In genomic region chr2:224151680-224152310, GRCh38 we compare ENCODE assay signal across 1 cellular context.
TF ChIP-seq lines count a peak whose summit lies in the region.

No MANE protein-coding gene starts in this region.

TF ChIP-seq in HepG2, 621 proteins besides CTCF, POLR2A, EP300 and RAD21 (continued from another document):
- no peak for TF ChIP-seq LCORL (IDR thresholded peaks at IDR 0.05)
- 0 out of 2 replicates have a peak, but pooled peaks have one; percentile 13 for TF ChIP-seq LCORL (CRISPR knock-in tag; IDR thresholded peaks at IDR 0.05)
- TF ChIP-seq KLF6 (CRISPR knock-in tag; IDR thresholded peaks at IDR 0.05): 0 out of 2 replicates have a peak, but pooled peaks have one; percentile 11
- no peak for TF ChIP-seq ZFX (CRISPR knock-in tag; IDR thresholded peaks at IDR 0.05; ENCODE audit: low read depth)
- TF ChIP-seq NKX3-1 (CRISPR knock-in tag; IDR thresholded peaks at IDR 0.05): no peak
- 0 out of 2 replicates have a peak, but pooled peaks have one; percentile 24 for TF ChIP-seq NFYC (CRISPR knock-in tag; IDR thresholded peaks at IDR 0.05)
- peak; percentile 53 for TF ChIP-seq NFYB (CRISPR knock-in tag; IDR thresholded peaks at IDR 0.05)
- TF ChIP-seq ZNF12 (CRISPR knock-in tag; IDR thresholded peaks at IDR 0.05): peak; percentile 98
